18 cellular contexts compared by ENCODE assay signal in the genomic region with DNA sequence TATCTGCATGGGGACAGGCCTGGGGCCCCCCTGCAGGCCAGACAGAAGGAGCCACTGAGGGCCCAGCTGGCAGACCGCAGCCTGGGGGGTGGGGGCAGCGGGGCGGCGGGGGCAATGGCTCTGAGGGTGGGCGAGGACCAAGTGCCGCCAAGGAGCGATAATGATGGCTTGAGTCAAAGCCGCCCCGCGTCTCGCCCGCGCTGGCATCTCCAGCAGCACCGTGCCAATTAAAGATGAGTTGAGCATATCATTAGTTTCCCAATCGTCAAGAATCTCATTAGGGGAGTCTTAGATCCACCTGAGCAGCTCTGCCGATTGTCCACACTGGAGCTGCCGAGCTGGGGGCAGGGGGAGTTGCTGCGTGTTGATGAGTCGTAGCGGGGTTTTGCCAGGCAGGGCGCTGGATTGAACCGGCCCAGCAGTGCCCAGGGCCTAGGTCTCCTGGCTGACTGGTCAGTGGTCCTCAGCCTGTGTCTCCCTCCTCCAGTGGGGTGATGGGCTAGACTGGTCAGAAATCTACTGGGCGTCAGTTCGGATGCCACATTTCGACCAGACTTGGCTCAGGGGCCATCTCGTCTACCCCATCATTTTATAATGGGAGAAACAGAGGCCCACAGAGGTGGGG. TPM values are rescaled to one million over a fixed set of nuclear protein-coding genes. Genes with fewer than 3 reads are reported as not detected.
"Had no signal": no experiment of that assay in that cellular context is flagged by ENCODE, and none has a peak within 500 bp of the region (broad histone marks: within the 10 kb centered on the region; RNA-seq: fewer than 3 reads in every experiment).

No MANE protein-coding gene starts in this region.

- H3K4me1 ChIP-seq: body of pancreas, heart left ventricle, upper lobe of right lung had no signal

- H3K27ac Mint-ChIP-seq: activated CD4-positive, alpha-beta memory T cell treated with anti-CD3 and anti-CD28 coated beads, Interleukin-2, amount 10 ng/mL, durations not matched to agents 7 days and 5 days; activated naive CD8-positive, alpha-beta T cell treated with anti-CD3 and anti-CD28 coated beads, Interleukin-2, amount 50 U/mL, for 24 hours; activated T-helper 1 cell treated with anti-CD3 and anti-CD28 coated beads, Interleukin-12 subunit alpha, Interleukin-12 subunit beta, Interleukin-2, Interleukin-4 antibody, amounts not matched to agents 30 ng/mL and 10 ng/mL and 1 ng/mL, durations not matched to agents 14 hours and 24 hours and 36 hours; progenitor cell of endocrine pancreas; T-cell had no signal

- H3K9me3 ChIP-seq: body of pancreas, heart left ventricle, upper lobe of right lung had no signal

- H3K36me3 ChIP-seq: heart left ventricle, upper lobe of right lung had no signal

- H3K4me3 ChIP-seq: body of pancreas, heart left ventricle, upper lobe of right lung had no signal

- H3K9me3 Mint-ChIP-seq: activated CD4-positive, alpha-beta memory T cell treated with anti-CD3 and anti-CD28 coated beads, Interleukin-2, amount 10 ng/mL, durations not matched to agents 7 days and 5 days; activated naive CD8-positive, alpha-beta T cell treated with anti-CD3 and anti-CD28 coated beads, Interleukin-2, amount 50 U/mL, for 24 hours; activated T-helper 1 cell treated with anti-CD3 and anti-CD28 coated beads, Interleukin-12 subunit alpha, Interleukin-12 subunit beta, Interleukin-2, Interleukin-4 antibody, amounts not matched to agents 30 ng/mL and 10 ng/mL and 1 ng/mL, durations not matched to agents 14 hours and 24 hours and 36 hours; T-cell had no signal

- H3K27ac ChIP-seq: body of pancreas, epithelial cell of prostate, heart left ventricle, upper lobe of right lung had no signal

- DNase-seq: activated CD4-positive, alpha-beta memory T cell treated with anti-CD3 and anti-CD28 coated beads, Interleukin-2, amount 10 ng/mL, durations not matched to agents 7 days and 5 days; activated CD4-positive, alpha-beta T cell treated with anti-CD3 and anti-CD28 coated beads for 48 hours; activated CD4-positive, CD25-positive, alpha-beta regulatory T cell; activated gamma-delta T cell; activated naive CD4-positive, alpha-beta T cell treated with anti-CD3 and anti-CD28 coated beads, Interleukin-2, amount 50 U/mL, for 16 hours; activated naive CD8-positive, alpha-beta T cell treated with anti-CD3 and anti-CD28 coated beads, Interleukin-2, amount 50 U/mL, for 24 hours; body of pancreas; left cardiac atrium; stimulated activated CD4-positive, alpha-beta T cell treated with anti-CD3 and anti-CD28 coated beads, Interleukin-4, amount 100 ng/mL, for 1 hour; stimulated activated naive CD4-positive, alpha-beta T cell treated with Interleukin-2 at 50 U/mL for 16 hours; T-cell; upper lobe of right lung had no signal

- H3K36me3 Mint-ChIP-seq: T-cell had no signal

- H3K4me3 Mint-ChIP-seq: activated CD4-positive, alpha-beta memory T cell treated with anti-CD3 and anti-CD28 coated beads, Interleukin-2, amount 10 ng/mL, durations not matched to agents 7 days and 5 days; activated naive CD8-positive, alpha-beta T cell treated with anti-CD3 and anti-CD28 coated beads, Interleukin-2, amount 50 U/mL, for 24 hours; activated T-helper 1 cell treated with anti-CD3 and anti-CD28 coated beads, Interleukin-12 subunit alpha, Interleukin-12 subunit beta, Interleukin-2, Interleukin-4 antibody, amounts not matched to agents 30 ng/mL and 10 ng/mL and 1 ng/mL, durations not matched to agents 14 hours and 24 hours and 36 hours; T-cell had no signal

- ATAC-seq: activated naive CD8-positive, alpha-beta T cell treated with anti-CD3 and anti-CD28 coated beads, Interleukin-2, amount 50 U/mL, for 24 hours; body of pancreas; left cardiac atrium; T-cell had no signal

- FAIRE-seq: islet of Langerhans had no signal

- H3K27me3 ChIP-seq: upper lobe of right lung had no signal

- H3K4me1 Mint-ChIP-seq: activated CD4-positive, alpha-beta memory T cell treated with anti-CD3 and anti-CD28 coated beads, Interleukin-2, amount 10 ng/mL, durations not matched to agents 7 days and 5 days; activated naive CD8-positive, alpha-beta T cell treated with anti-CD3 and anti-CD28 coated beads, Interleukin-2, amount 50 U/mL, for 24 hours had no signal

RNA-seq across cellular contexts. Expression of gene TMEM184A, which starts 54.8 kb away (rescaled TPM):
- total RNA-seq: activated CD4-positive, alpha-beta memory T cell treated with anti-CD3 and anti-CD28 coated beads, Interleukin-2, amount 10 ng/mL, durations not matched to agents 7 days and 5 days had no signal
- polyA plus RNA-seq: neural cell had no signal

RNA-seq across cellular contexts. Expression of gene ELFN1, which starts 59.3 kb away (rescaled TPM):
- total RNA-seq: activated T-helper 1 cell treated with anti-CD3 and anti-CD28 coated beads, Interleukin-12 subunit alpha, Interleukin-12 subunit beta, Interleukin-2, Interleukin-4 antibody, amounts not matched to agents 30 ng/mL and 10 ng/mL and 1 ng/mL, durations not matched to agents 14 hours and 24 hours and 36 hours had no signal
